3 cellular contexts compared by ENCODE assay signal in genomic region chr1:16884487-16884886, GRCh38. TPM values are rescaled to one million over a fixed set of nuclear protein-coding genes. Genes with fewer than 3 reads are reported as not detected.
"Had no signal": no experiment of that assay in that cellular context is flagged by ENCODE, and none has a peak within 500 bp of the region (broad histone marks: within the 10 kb centered on the region; RNA-seq: fewer than 3 reads in every experiment).

No MANE protein-coding gene starts in this region.

RNA-seq across cellular contexts. Expression of gene RNU1-2, which starts 11.3 kb away (rescaled TPM):
- polyA plus RNA-seq: stomach, thymus, urinary bladder had no signal
